In genomic region chr6:119255492-119255891, GRCh38 we compare ENCODE assay signal across 21 cellular contexts.
DNase-seq lines count a peak whose midpoint lies in the region; ATAC-seq, FAIRE-seq and TF ChIP-seq lines count a peak whose summit lies in the region.
"Had no signal": no experiment of that assay in that cellular context is flagged by ENCODE, and none has a peak within 500 bp of the region (broad histone marks: within the 10 kb centered on the region; RNA-seq: fewer than 3 reads in every experiment).

No MANE protein-coding gene starts in this region.

- H3K4me3 ChIP-seq in K562, result no peak overlapping the region
- H3K4me3 ChIP-seq in upper lobe of right lung, result no peak overlapping the region

- no peak for FAIRE-seq in K562 (lab: Jason Lieb, UNC)
- FAIRE-seq: A204.1, H1 had no signal

- H3K4me1 ChIP-seq in K562 (replicated peaks in 1 of 2; ENCODE audit: control insufficient read depth in 2 of 2, insufficient read depth in 2 of 2, low read length in 2 of 2), result peaks cover 6 to 47% of the 10 kb centered on the region in 2 experiments
- H3K4me1 ChIP-seq in upper lobe of right lung, result no peaks in the 10 kb centered on the region

- peaks cover 0 to 4% of the 10 kb centered on the region in 2 donors for H3K36me3 Mint-ChIP-seq in activated naive CD4-positive, alpha-beta T cell treated with anti-CD3 and anti-CD28 coated beads, Interleukin-2, amount 50 U/mL, for 72 hours

- BruUV-seq in K562 (replicated peaks; lab: Mats Ljungman, UMichigan), result no TSS peak

- no peak for TF ChIP-seq EP300 in K562 (IDR thresholded peaks at IDR 0.05; ENCODE audit: low read length)

- H3K4me2 ChIP-seq in K562 (ENCODE audit: insufficient read depth, low read length), result no peak overlapping the region
- H3K4me2 ChIP-seq: KMS-11 had no signal

- 80% methylated on average over 3 of the region's 3 CpGs for WGBS in K562 (ENCODE audit: insufficient coverage, low coverage, missing lambda C conversion rate)

- no peak overlapping the region for H3K9ac ChIP-seq in K562 (ENCODE audit: insufficient read depth in 1 of 2, low read depth in 2 of 2, low read length in 2 of 2)
- H3K9ac ChIP-seq: KMS-11 had no signal

- CTCF ChIA-PET in K562 (lab: Yijun Ruan, JAX; ENCODE audit: low intra/inter-chr PET ratio), result no interaction called here

- H3K9me3 ChIP-seq in K562 (replicated peaks; ENCODE audit: control insufficient read depth, insufficient read depth, low read depth, low read length) (no peaks in the 10 kb centered on the region), upper lobe of right lung (no peaks in the 10 kb centered on the region)

- no peak overlapping the region for H3K27ac Mint-ChIP-seq in activated naive CD4-positive, alpha-beta T cell treated with anti-CD3 and anti-CD28 coated beads, Interleukin-2, amount 50 U/mL, for 72 hours
- H3K27ac Mint-ChIP-seq: CD8-positive, alpha-beta T cell had no signal

- H3K27me3 ChIP-seq in K562 (ENCODE audit: control insufficient read depth in 2 of 2, insufficient read depth in 2 of 2, low read length in 2 of 2) (no peaks in the 10 kb centered on the region), upper lobe of right lung (no peaks in the 10 kb centered on the region)

- no peaks in the 10 kb centered on the region for H3K9me1 ChIP-seq in K562 (ENCODE audit: control insufficient read depth, insufficient read depth, low read length)

- in situ Hi-C loops in K562 (cut with MboI), result no loop called here

- H3K9me3 Mint-ChIP-seq in activated naive CD4-positive, alpha-beta T cell treated with anti-CD3 and anti-CD28 coated beads, Interleukin-2, amount 50 U/mL, for 72 hours, result no peaks in the 10 kb centered on the region
- H3K9me3 Mint-ChIP-seq: CD8-positive, alpha-beta T cell had no signal

- no peak for TF ChIP-seq POLR2A in K562 (conservative IDR thresholded peaks at IDR 0.05)

- intact Hi-C loops in K562 (cut with micrococcal nuclease), result no loop called here
- intact Hi-C loops in upper lobe of right lung (cut with DNase I), result no loop called here

- POLR2A ChIA-PET in K562 (lab: Yijun Ruan, JAX), result interaction anchor here (0.7 to 1.2 kb wide), 3 partner anchors 10 to 586 kb away, joined by 3 to 6 read pairs (median 5); no protein-coding TSS in a partner anchor

- H2AFZ ChIP-seq in K562 (ENCODE audit: low read depth, low read length), result no peak overlapping the region

- no peak overlapping the region; the same call in 2 of the 3 replicates for H3K27ac ChIP-seq in K562 (ENCODE audit: extremely low read depth, low read depth, low read length)
- H3K27ac ChIP-seq in upper lobe of right lung, result no peak overlapping the region
- H3K27ac ChIP-seq: KMS-11 had no signal

- no peak for TF ChIP-seq RAD21 in K562 (CRISPR knock-in tag; conservative IDR thresholded peaks at IDR 0.05 in 1 of 2, IDR thresholded peaks at IDR 0.05 in 1 of 2)

- no peak for DNase-seq in activated naive CD4-positive, alpha-beta T cell treated with anti-CD3 and anti-CD28 coated beads, Interleukin-2, amount 50 U/mL, for 72 hours (ENCODE audit: low spot score in 2 of 2)
- no peak for DNase-seq in activated naive CD4-positive, alpha-beta T cell (lab: John Stamatoyannopoulos, UW)
- DNase-seq in SW480 (ENCODE audit: low spot score) (peak; percentile 65), K562 (ENCODE audit: extremely low read depth in 1 of 4, low spot score in 3 of 4) (no peak), HPDE6-E6E7 (ENCODE audit: extremely low spot score) (no peak), upper lobe of right lung (no peak), AML-193 (lab: John Stamatoyannopoulos, UW) (no peak)
- DNase-seq: Calu3, DMS53, MV-4-11, NCI-H187 treated with DMSO at 0.1 percent for 48 hours, NCI-H2227 treated with DMSO at 0.1 percent for 48 hours, NCI-H510A treated with DMSO at 0.1 percent for 48 hours, NCI-H82, PC-3, RPMI8226, SIG-M5 had no signal

- ATAC-seq in activated naive CD4-positive, alpha-beta T cell treated with anti-CD3 and anti-CD28 coated beads, Interleukin-2, amount 50 U/mL, for 72 hours, result peak; percentile 80 to 99
- ATAC-seq in K562, result no peak
- no peak for ATAC-seq in upper lobe of right lung
- ATAC-seq: CD8-positive, alpha-beta T cell; PC-3 had no signal

- H3K36me3 ChIP-seq in K562 (ENCODE audit: control insufficient read depth, insufficient read depth, low read length) (peaks cover 62% of the 10 kb centered on the region), upper lobe of right lung (no peaks in the 10 kb centered on the region)

- no peak for TF ChIP-seq CTCF in K562 (IDR thresholded peaks at IDR 0.05 in 2 of 3, conservative IDR thresholded peaks at IDR 0.05 in 1 of 3; ENCODE audit: insufficient read depth in 2 of 3, low read depth in 1 of 3, low read length in 3 of 3)
- no peak for TF ChIP-seq CTCF in upper lobe of right lung (IDR thresholded peaks at IDR 0.05)

- no peaks in the 10 kb centered on the region for H4K20me1 ChIP-seq in K562 (replicated peaks; ENCODE audit: control insufficient read depth, insufficient read depth, low read length)

- peaks cover 97% of the 10 kb centered on the region for H3K79me2 ChIP-seq in K562 (ENCODE audit: control insufficient read depth, insufficient read depth, low read length)

TF ChIP-seq in K562, 482 proteins besides CTCF, POLR2A, EP300 and RAD21:
- TF ChIP-seq ZNF584 (CRISPR knock-in tag; IDR thresholded peaks at IDR 0.05; ENCODE audit: low read depth) (no peak), HMBOX1 (IDR thresholded peaks at IDR 0.05) (0 out of 2 replicates have a peak, but pooled peaks have one; percentile 61)

Comparison
In these comparisons a context has a peak if more than half of its experiments do, and no peak if none do; other contexts are left out.
1. ATAC-seq: peak in activated naive CD4-positive, alpha-beta T cell treated with anti-CD3 and anti-CD28 coated beads, Interleukin-2, amount 50 U/mL, for 72 hours (2 of 2); none in K562 (single experiment) and upper lobe of right lung (single experiment).